9 cellular contexts compared by ENCODE assay signal in genomic region chr22:41681616-41682015, GRCh38. TPM values are rescaled to one million over a fixed set of nuclear protein-coding genes. Genes with fewer than 3 reads are reported as not detected.
DNase-seq lines count a peak whose midpoint lies in the region; ATAC-seq, FAIRE-seq and TF ChIP-seq lines count a peak whose summit lies in the region.
"Had no signal": no experiment of that assay in that cellular context is flagged by ENCODE, and none has a peak within 500 bp of the region (broad histone marks: within the 10 kb centered on the region; RNA-seq: fewer than 3 reads in every experiment).

No MANE protein-coding gene starts in this region.

- H3K9me3 ChIP-seq in esophagus (ENCODE audit: control insufficient read depth in 2 of 2, insufficient read depth in 1 of 2, low read depth in 1 of 2, low read length in 1 of 2) = no peaks in the 10 kb centered on the region
- H3K9me3 ChIP-seq in osteoblast (ENCODE audit: low read depth, low read length) = no peaks in the 10 kb centered on the region

- H3K4me3 ChIP-seq in GM12875 (ENCODE audit: low read depth, low read length) (peak overlapping the region; percentile 60), esophagus (ENCODE audit: low read depth in 1 of 2, low read length in 2 of 2) (peak overlapping the region; percentile 47 to 77), osteoblast (ENCODE audit: insufficient read depth, low read length) (peak overlapping the region; percentile 79)

- H2AFZ ChIP-seq in osteoblast (ENCODE audit: low read length) = peak overlapping the region; percentile 75

- TF ChIP-seq CTCF in GM12875 (IDR thresholded peaks at IDR 0.05; ENCODE audit: borderline replicate concordance, insufficient read depth, low read depth, low read length) = no peak
- TF ChIP-seq CTCF in osteoblast (IDR thresholded peaks at IDR 0.05; ENCODE audit: extremely low read depth, low read depth, low read length) = no peak

- no peaks in the 10 kb centered on the region for H3K27me3 ChIP-seq in esophagus (ENCODE audit: control insufficient read depth in 1 of 2, insufficient read depth in 2 of 2, low read length in 2 of 2)
- no peaks in the 10 kb centered on the region for H3K27me3 ChIP-seq in osteoblast (ENCODE audit: insufficient read depth, low read length)

- peak overlapping the region; percentile 77 for H3K4me2 ChIP-seq in osteoblast (ENCODE audit: insufficient read depth, low read length)

- H3K36me3 ChIP-seq in esophagus (ENCODE audit: control insufficient read depth in 2 of 2, insufficient read depth in 2 of 2, low read length in 1 of 2) (peaks cover 0 to 14% of the 10 kb centered on the region in 2 donors), osteoblast (ENCODE audit: insufficient read depth, low read length) (peaks cover 27% of the 10 kb centered on the region)

- no peak for ATAC-seq in HG03342 (IDR thresholded peaks at IDR 0.05; ENCODE audit: unreplicated experiment)

- no peak for FAIRE-seq in frontal cortex (lab: Jason Lieb, UNC)

- peak; percentile 22 for DNase-seq in SW480 (ENCODE audit: low spot score)
- no peak for DNase-seq in osteoblast (ENCODE audit: insufficient read length, low spot score, missing footprints)
- DNase-seq in frontal cortex (ENCODE audit: low spot score in 2 of 2) = no peak
- no peak for DNase-seq in DMS 273 (lab: John Stamatoyannopoulos, UW; ENCODE audit: unreplicated experiment)
- no peak for DNase-seq in stimulated activated CD4-positive, alpha-beta T cell treated with anti-CD3 and anti-CD28 coated beads, Interleukin-2, amount 100 ng/mL, for 48 hours

- H3K27ac ChIP-seq in esophagus (ENCODE audit: low read depth in 2 of 2, low read length in 1 of 2) = no peak overlapping the region
- H3K27ac ChIP-seq in osteoblast (ENCODE audit: low read depth, low read length) = peak overlapping the region; percentile 85

- H3K79me2 ChIP-seq in osteoblast (ENCODE audit: insufficient read depth, low read length) = peaks cover 93% of the 10 kb centered on the region

- H3K4me1 ChIP-seq in esophagus (ENCODE audit: control insufficient read depth in 2 of 2, insufficient read depth in 2 of 2, low read length in 1 of 2) (no peaks in the 10 kb centered on the region), osteoblast (ENCODE audit: insufficient read depth, low read length) (peaks cover 9% of the 10 kb centered on the region)

- 56 to 57% methylated on average over 14 of the region's 14 CpGs for WGBS in esophagus, 2 donors

- peaks cover 16% of the 10 kb centered on the region for H4K20me1 ChIP-seq in osteoblast (ENCODE audit: insufficient read depth, low read length)

RNA-seq across cellular contexts. Expression of gene SNU13, which starts 7.1 kb away (rescaled TPM):
- polyA plus RNA-seq in esophagus = 100 to 1,000 TPM in 1 of 2 donors, 10 to 100 TPM in 1; 95.9 to 110 TPM
- 56.1 and 58.0 TPM in 2 replicates for total RNA-seq in osteoblast
- total RNA-seq in frontal cortex = 74.6 TPM

RNA-seq across cellular contexts. Expression of gene MEI1, which starts 17.7 kb away (rescaled TPM):
- polyA plus RNA-seq in esophagus = under 1 TPM; 0.36 to 0.79 TPM
- total RNA-seq in osteoblast = 0.29 and 0.36 TPM in 2 replicates
- total RNA-seq in frontal cortex = 0.41 TPM
- total RNA-seq: M059J had no signal
